In the genomic region with DNA sequence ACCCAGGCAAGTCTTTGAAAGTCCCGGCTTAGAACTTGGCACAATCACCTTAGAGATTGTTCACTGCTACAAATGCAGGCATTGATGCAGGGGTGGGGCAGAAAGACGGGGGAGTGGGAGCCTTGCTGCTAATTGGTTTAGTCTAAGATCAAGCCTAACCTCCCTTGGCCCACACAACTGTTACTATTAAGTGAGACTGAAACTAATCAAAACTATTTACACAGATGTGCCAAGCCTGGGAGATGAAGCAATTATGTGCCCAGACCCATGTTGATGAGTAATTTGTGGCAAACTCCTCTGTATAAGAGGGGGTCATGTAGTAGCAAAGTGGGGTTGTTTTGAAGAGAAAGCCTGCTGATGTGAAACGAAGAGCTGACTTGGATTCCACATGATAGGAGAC, we compare ENCODE assay signal across 10 cellular contexts.
A peak's percentile ranks its signal among the peaks of the same experiment; 100 is the strongest.
DNase-seq lines count a peak whose midpoint lies in the region; ATAC-seq and TF ChIP-seq lines count a peak whose summit lies in the region.
"Had no signal": no experiment of that assay in that cellular context is flagged by ENCODE, and none has a peak within 500 bp of the region (broad histone marks: within the 10 kb centered on the region; RNA-seq: fewer than 3 reads in every experiment).

No MANE protein-coding gene starts in this region.

- H3K36me3 ChIP-seq in mesendoderm (ENCODE audit: control insufficient read depth, insufficient read depth, low read length), result no peaks in the 10 kb centered on the region

- DNase-seq in Caki2 (ENCODE audit: low read depth) (peak; percentile 81), foreskin keratinocyte (peak; percentile 80 to 86), NCI-H1930 (lab: John Stamatoyannopoulos, UW) (no peak), mesendoderm (no peak), posterior cingulate gyrus (no peak)
- peak; percentile 45 for DNase-seq in activated CD8-positive, alpha-beta T cell treated with anti-CD3 and anti-CD28 coated beads for 36 hours
- DNase-seq: DND-41, NCI-H446 treated with DMSO at 0.1 percent for 48 hours had no signal

- peaks cover 1% of the 10 kb centered on the region for H3K27me3 Mint-ChIP-seq in activated CD8-positive, alpha-beta T cell treated with anti-CD3 and anti-CD28 coated beads for 36 hours

- H3K4ac ChIP-seq in mesendoderm (ENCODE audit: low read depth, low read length), result no peak overlapping the region

- no peaks in the 10 kb centered on the region for H3K9me3 Mint-ChIP-seq in activated CD8-positive, alpha-beta T cell treated with anti-CD3 and anti-CD28 coated beads for 36 hours

- H4K5ac ChIP-seq in mesendoderm (ENCODE audit: low read length), result no peak overlapping the region

- H3K4me1 Mint-ChIP-seq in activated CD8-positive, alpha-beta T cell treated with anti-CD3 and anti-CD28 coated beads for 36 hours (ENCODE audit: low read depth), result peaks cover 77% of the 10 kb centered on the region

- H3K36me3 Mint-ChIP-seq in activated CD8-positive, alpha-beta T cell treated with anti-CD3 and anti-CD28 coated beads for 36 hours (ENCODE audit: low read depth), result no peaks in the 10 kb centered on the region

- peak; percentile 49 for ATAC-seq in GM19467 (IDR thresholded peaks at IDR 0.05; ENCODE audit: unreplicated experiment)
- ATAC-seq in activated CD8-positive, alpha-beta T cell treated with anti-CD3 and anti-CD28 coated beads for 36 hours, result peak; percentile 23
- peak; percentile 5 for ATAC-seq in foreskin keratinocyte
- ATAC-seq in GM19351 (IDR thresholded peaks at IDR 0.05; ENCODE audit: unreplicated experiment), result no peak

- no peaks in the 10 kb centered on the region for H3K79me1 ChIP-seq in mesendoderm (ENCODE audit: low read length)

- no peak overlapping the region for H3K56ac ChIP-seq in mesendoderm (ENCODE audit: low read length)

- peaks cover 38% of the 10 kb centered on the region for H3K4me1 ChIP-seq in foreskin keratinocyte
- no peaks in the 10 kb centered on the region for H3K4me1 ChIP-seq in mesendoderm (ENCODE audit: control insufficient read depth, low read depth, low read length)

- H3K18ac ChIP-seq in mesendoderm (ENCODE audit: low read length), result no peak overlapping the region

- peak overlapping the region; percentile 0 for H3K4me3 Mint-ChIP-seq in activated CD8-positive, alpha-beta T cell treated with anti-CD3 and anti-CD28 coated beads for 36 hours

- H3K27me3 ChIP-seq in foreskin keratinocyte (no peaks in the 10 kb centered on the region), mesendoderm (ENCODE audit: insufficient read depth, low read length, poor library complexity) (no peaks in the 10 kb centered on the region)

- no peak overlapping the region for H2BK15ac ChIP-seq in mesendoderm (replicated peaks; ENCODE audit: low read depth)

- no peaks in the 10 kb centered on the region for H3K79me2 ChIP-seq in mesendoderm (ENCODE audit: control insufficient read depth, insufficient read depth, low read length)

- intact Hi-C loops in activated CD8-positive, alpha-beta T cell treated with anti-CD3 and anti-CD28 coated beads for 36 hours (cut with micrococcal nuclease), result no loop called here
- intact Hi-C loops in posterior cingulate gyrus (cut with DNase I), result no loop called here

- H2BK5ac ChIP-seq in mesendoderm (ENCODE audit: low read length), result no peak overlapping the region

- H3K4me3 ChIP-seq in mesendoderm (ENCODE audit: low read length), result no peak overlapping the region

- H3K27ac ChIP-seq in foreskin keratinocyte (peak overlapping the region; percentile 73), mesendoderm (ENCODE audit: low read depth, low read length) (no peak overlapping the region)

- TF ChIP-seq CTCF in activated CD8-positive, alpha-beta T cell treated with anti-CD3 and anti-CD28 coated beads for 36 hours (IDR thresholded peaks at IDR 0.05), result no peak
- no peak for TF ChIP-seq CTCF in foreskin keratinocyte (conservative IDR thresholded peaks at IDR 0.05)

- no peak overlapping the region for H4K8ac ChIP-seq in mesendoderm (ENCODE audit: low read depth, low read length)

- peak overlapping the region; percentile 91 for H3K27ac Mint-ChIP-seq in activated CD8-positive, alpha-beta T cell treated with anti-CD3 and anti-CD28 coated beads for 36 hours

- CTCF ChIA-PET in activated CD8-positive, alpha-beta T cell treated with anti-CD3 and anti-CD28 coated beads for 36 hours (lab: Charles Lee), result interaction anchor here (1.2 to 1.9 kb wide), 2 partner anchors 19 to 127 kb away, joined by 4 to 8 read pairs; no protein-coding TSS in a partner anchor

- H3K4me2 ChIP-seq in mesendoderm (ENCODE audit: low read length), result no peak overlapping the region

- no peak overlapping the region for H3K23ac ChIP-seq in mesendoderm (ENCODE audit: low read length)

- no peak overlapping the region for H3K9ac ChIP-seq in mesendoderm (ENCODE audit: low read length)

- in situ Hi-C loops in Caki2 (cut with HindIII; ENCODE audit: low pct_unique_long_range_greater_than_20kb, low sequenced_read_pairs), result no loop called here

- H2BK120ac ChIP-seq in mesendoderm (ENCODE audit: low read depth, low read length), result no peak overlapping the region

- POLR2A ChIA-PET in activated CD8-positive, alpha-beta T cell treated with anti-CD3 and anti-CD28 coated beads for 36 hours (lab: Charles Lee), result interaction anchor here (1.0 to 6.9 kb wide), 4 partner anchors 12 to 20 kb away, joined by 3 to 23 read pairs (median 4); no protein-coding TSS in a partner anchor

- WGBS in mesendoderm (ENCODE audit: extremely low coverage, insufficient coverage, low lambda C conversion rate), result no CpG with 5 or more reads among the region's 3 CpGs

- H2AK5ac ChIP-seq in mesendoderm (ENCODE audit: low read length), result no peak overlapping the region

Comparison
In these comparisons a context has a peak if more than half of its experiments do, and no peak if none do; other contexts are left out.
1. DNase-seq: peak in Caki2 (single experiment), activated CD8-positive, alpha-beta T cell treated with anti-CD3 and anti-CD28 coated beads for 36 hours (single experiment) and foreskin keratinocyte (2 of 2); none in NCI-H1930 (0 of 2), mesendoderm (single experiment) and posterior cingulate gyrus (0 of 10).